Comparison of ENCODE assay signal across 8 cellular contexts in the genomic region with DNA sequence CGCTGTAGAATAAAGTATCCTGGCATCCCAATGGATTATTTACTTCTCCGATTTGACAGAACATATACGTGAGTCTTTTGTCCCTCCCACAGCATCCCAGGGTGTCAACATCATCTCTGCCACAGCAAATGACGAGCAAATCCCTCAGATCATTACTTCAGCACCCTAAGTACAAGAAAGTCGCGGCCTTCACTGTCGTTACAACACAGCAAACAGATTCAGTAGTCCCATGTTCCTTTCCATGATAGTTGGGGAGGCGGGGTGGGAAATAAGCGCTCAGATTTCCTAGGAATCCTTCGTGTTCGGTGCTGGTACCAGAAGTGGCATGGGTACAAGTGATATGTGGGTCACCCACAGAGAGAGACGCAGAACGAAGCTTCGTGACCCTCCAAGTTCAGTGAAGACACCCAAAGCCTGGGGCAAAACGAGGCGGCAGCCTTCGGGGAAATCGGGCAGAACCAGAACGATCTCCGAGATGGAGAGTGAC. TPM values are rescaled to one million over a fixed set of nuclear protein-coding genes. Genes with fewer than 3 reads are reported as not detected.
A peak's percentile ranks its signal among the peaks of the same experiment; 100 is the strongest.
DNase-seq lines count a peak whose midpoint lies in the region; ATAC-seq and TF ChIP-seq lines count a peak whose summit lies in the region.

No MANE protein-coding gene starts in this region.

- peaks cover 4% of the 10 kb centered on the region; the same call in 1 of the 2 replicates for H3K4me1 ChIP-seq in GM23338 (ENCODE audit: insufficient read depth)
- H3K4me1 ChIP-seq in OCI-LY7 (ENCODE audit: insufficient read depth, low read length, poor library complexity, severe bottlenecking), result peaks cover 41% of the 10 kb centered on the region
- H3K4me1 ChIP-seq in hepatocyte (ENCODE audit: insufficient read depth), result peaks cover 11% of the 10 kb centered on the region

- peaks cover 12% of the 10 kb centered on the region; the same call in 1 of the 2 replicates for H3K27me3 ChIP-seq in GM23338 (ENCODE audit: insufficient read depth)
- no peaks in the 10 kb centered on the region for H3K27me3 ChIP-seq in hepatocyte

- H3K9me3 ChIP-seq in OCI-LY7 (ENCODE audit: low read length), result peaks cover 4% of the 10 kb centered on the region; the same call in 1 of the 2 replicates
- no peaks in the 10 kb centered on the region for H3K9me3 ChIP-seq in hepatocyte (ENCODE audit: low read depth)

- peaks cover 16% of the 10 kb centered on the region for H3K4me1 Mint-ChIP-seq in GM23338

- intact Hi-C loops in OCI-LY7 (cut with micrococcal nuclease; ENCODE audit: unreplicated experiment), result loop anchor here (5.0 to 10.0 kb wide), 2 partner anchors 185 to 343 kb away; a partner anchor contains a TSS

- ATAC-seq in GM23338, result peak; percentile 4

- peak overlapping the region; percentile 72 for H3K4me3 ChIP-seq in AG10803 (ENCODE audit: low read length)
- peak overlapping the region; percentile 89 for H3K4me3 ChIP-seq in GM23338
- H3K4me3 ChIP-seq in OCI-LY7 (ENCODE audit: low read depth, low read length, poor library complexity, severe bottlenecking), result peak overlapping the region; percentile 74
- H3K4me3 ChIP-seq in hepatocyte, result peak overlapping the region; percentile 80

- H4K20me1 ChIP-seq in GM23338 (replicated peaks; ENCODE audit: insufficient read depth) (peaks cover 8% of the 10 kb centered on the region; the same call in 1 of the 2 replicates), OCI-LY7 (ENCODE audit: insufficient read depth, low read length) (0 out of 2 replicates have a peak, but pooled peaks cover 3% of the 10 kb centered on the region), hepatocyte (ENCODE audit: insufficient read depth, poor library complexity, severe bottlenecking) (peaks cover 4% of the 10 kb centered on the region)

- CTCF ChIA-PET in OCI-LY7 (lab: Charles Lee; ENCODE audit: unreplicated experiment), result no interaction called here

- 4% methylated on average over 20 of the region's 20 CpGs for WGBS in hepatocyte (ENCODE audit: low lambda C conversion rate, missing lambda C conversion rate)

- BruUV-seq in OCI-LY7 (replicated peaks; lab: Mats Ljungman, UMichigan), result no TSS peak

- H2AFZ ChIP-seq in GM23338 (peak overlapping the region; percentile 98), OCI-LY7 (ENCODE audit: low read length) (peak overlapping the region; percentile 100; the same call in 1 of the 2 replicates), hepatocyte (peak overlapping the region; percentile 95)

- peak overlapping the region; percentile 98 for H3K4me3 Mint-ChIP-seq in GM23338

- no peaks in the 10 kb centered on the region for H3F3A ChIP-seq in GM23338 (replicated peaks; ENCODE audit: low read depth)

- H3K9me3 Mint-ChIP-seq in GM23338, result no peaks in the 10 kb centered on the region

- H3K9me2 ChIP-seq in GM23338 (ENCODE audit: insufficient read depth) (no peaks in the 10 kb centered on the region), OCI-LY7 (ENCODE audit: insufficient read depth, low read length) (no peaks in the 10 kb centered on the region), hepatocyte (replicated peaks; ENCODE audit: insufficient read depth) (no peaks in the 10 kb centered on the region)

- H3K27ac Mint-ChIP-seq in GM23338, result peak overlapping the region; percentile 66; the same call in 1 of the 2 replicates

- H3K27ac ChIP-seq in GM23338 (ENCODE audit: low read depth), result no peak overlapping the region
- peak overlapping the region; percentile 15 for H3K27ac ChIP-seq in OCI-LY7 (ENCODE audit: low read depth, low read length, poor library complexity, severe bottlenecking)
- peak overlapping the region; percentile 63 for H3K27ac ChIP-seq in angular gyrus (ENCODE audit: low read depth, low read length)
- peak overlapping the region; percentile 71 for H3K27ac ChIP-seq in hepatocyte

- H3K27me3 Mint-ChIP-seq in GM23338 (ENCODE audit: insufficient read depth, low read depth, poor library complexity), result peaks cover 9% of the 10 kb centered on the region

- H3K79me2 ChIP-seq in GM23338 (replicated peaks; ENCODE audit: insufficient read depth) (peaks cover 44% of the 10 kb centered on the region), OCI-LY7 (ENCODE audit: insufficient read depth, low read depth, low read length) (peaks cover 47% of the 10 kb centered on the region), hepatocyte (peaks cover 37% of the 10 kb centered on the region)

- DNase-seq in AG10803 (ENCODE audit: low read depth) (peak; percentile 42), GM23338 (ENCODE audit: low spot score) (peak; percentile 39), OCI-LY7 (ENCODE audit: low spot score) (peak; percentile 43), hepatocyte (ENCODE audit: low spot score) (peak; percentile 53), renal cortical epithelial cell (ENCODE audit: low read depth) (peak; percentile 38), NCI-H446 treated with DMSO at 0.1 percent for 48 hours (lab: John Stamatoyannopoulos, UW) (no peak), 8988T (no peak)

- TF ChIP-seq CTCF in AG10803 (conservative IDR thresholded peaks at IDR 0.05; ENCODE audit: low read length), result no peak
- TF ChIP-seq CTCF in GM23338 (conservative IDR thresholded peaks at IDR 0.05; ENCODE audit: low read depth in 2 of 2), result no peak
- no peak for TF ChIP-seq CTCF in OCI-LY7 (conservative IDR thresholded peaks at IDR 0.05; ENCODE audit: low read length)
- no peak for TF ChIP-seq CTCF in hepatocyte (IDR thresholded peaks at IDR 0.05; ENCODE audit: poor library complexity)

- H3K36me3 Mint-ChIP-seq in GM23338 (ENCODE audit: low read depth), result no peaks in the 10 kb centered on the region

- peak overlapping the region; percentile 95 for H3K4me2 ChIP-seq in GM23338
- H3K4me2 ChIP-seq in OCI-LY7 (ENCODE audit: low read length), result peak overlapping the region; percentile 96
- peak overlapping the region; percentile 72 for H3K4me2 ChIP-seq in hepatocyte

- H3K36me3 ChIP-seq in GM23338 (ENCODE audit: insufficient read depth) (no peaks in the 10 kb centered on the region), OCI-LY7 (ENCODE audit: insufficient read depth, low read length) (peaks cover 3% of the 10 kb centered on the region; the same call in 1 of the 2 replicates), hepatocyte (replicated peaks; ENCODE audit: insufficient read depth, low read depth) (no peaks in the 10 kb centered on the region)

- POLR2A ChIA-PET in OCI-LY7 (lab: Charles Lee), result no interaction called here

TF ChIP-seq in GM23338, 12 proteins besides CTCF, POLR2A, EP300 and RAD21:
- no peak for TF ChIP-seq ZNF331 (CRISPR knock-in tag; IDR thresholded peaks at IDR 0.05; ENCODE audit: low read depth)

RNA-seq across cellular contexts. Expression of a gene that starts 0.7 kb away (rescaled TPM):
- total RNA-seq in GM23338 (2014; rRNA removed; shearing (Covaris generic)), result 14.3 and 15.9 TPM in 2 replicates
- polyA plus RNA-seq in GM23338 (2016; fragmentation: Nextera tagmentation; extraction: Ambion mirVana) (5.8 and 6.1 TPM in 2 replicates), hepatocyte (3.5 and 3.8 TPM in 2 replicates)
- total RNA-seq in OCI-LY7 (2014; rRNA removed; shearing (Covaris generic)), result 14.2 and 19.2 TPM in 2 replicates
- total RNA-seq in OCI-LY7 (2022) (20.8 and 22.3 TPM in 2 replicates), hepatocyte (7.7 and 8.5 TPM in 2 replicates), renal cortical epithelial cell (12.0 and 20.6 TPM in 2 replicates)

Comparison
In these comparisons a context has a peak if more than half of its experiments do, and no peak if none do; other contexts are left out.
1. DNase-seq: peak in AG10803 (single experiment), GM23338 (single experiment), OCI-LY7 (single experiment), hepatocyte (single experiment) and renal cortical epithelial cell (single experiment); none in NCI-H446 treated with DMSO at 0.1 percent for 48 hours (single experiment) and 8988T (single experiment).
2. Peak in every context shown above with its lines, with median percentiles within 50 percentile points of each other: H3K4me3 ChIP-seq, H2AFZ ChIP-seq and H3K4me2 ChIP-seq.